Comparison of ENCODE assay signal across 21 cellular contexts in the genomic region with DNA sequence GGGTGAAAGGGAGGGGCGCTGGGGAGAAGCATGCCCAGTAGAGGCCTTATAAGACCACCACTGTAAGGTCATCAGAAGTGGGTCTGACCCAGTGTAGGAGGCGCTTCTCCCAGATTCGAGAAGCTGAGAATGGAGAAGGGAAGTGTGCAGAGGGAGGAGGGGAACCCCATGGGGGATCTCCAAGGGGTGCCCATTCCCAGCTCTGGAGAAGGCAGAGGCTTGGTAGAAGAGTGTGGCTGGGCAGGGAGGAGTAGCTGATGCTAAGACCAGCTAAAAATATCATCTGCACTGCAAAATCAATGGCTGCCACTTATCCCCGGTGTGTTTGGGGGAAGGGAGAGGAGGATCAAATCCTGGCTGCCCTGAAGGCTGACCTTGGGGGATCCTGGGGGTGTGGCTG.
"Had no signal": no experiment of that assay in that cellular context is flagged by ENCODE, and none has a peak within 500 bp of the region (broad histone marks: within the 10 kb centered on the region; RNA-seq: fewer than 3 reads in every experiment).

No MANE protein-coding gene starts in this region.

- DNase-seq: cortex of kidney; effector memory CD4-positive, alpha-beta T cell; foreskin melanocyte; heart left ventricle; hippocampal formation; natural killer cell; spleen; stimulated activated CD4-positive, alpha-beta T cell treated with anti-CD3 and anti-CD28 coated beads, Interleukin-15, amount 100 ng/mL, for 24 hours; stimulated activated CD4-positive, alpha-beta T cell treated with anti-CD3 and anti-CD28 coated beads, Interleukin-1b, Interleukin-23, amount 100 ng/mL, for 48 hours; stimulated activated CD4-positive, alpha-beta T cell treated with anti-CD3 and anti-CD28 coated beads, Interleukin-4, amount 100 ng/mL, for 24 hours; stimulated activated naive CD4-positive, alpha-beta T cell; stomach; transverse colon had no signal

- H3K27ac ChIP-seq: esophagus muscularis mucosa, heart left ventricle, neural progenitor cell, parathyroid adenoma, spleen, stomach, thoracic aorta, transverse colon had no signal

- H3K36me3 ChIP-seq: esophagus muscularis mucosa, neural progenitor cell, spleen, stomach, thoracic aorta, transverse colon had no signal

- H3K4me3 ChIP-seq: esophagus muscularis mucosa, heart left ventricle, neural progenitor cell, spleen, stomach, thoracic aorta, transverse colon had no signal

- H3K9me3 Mint-ChIP-seq: central memory CD8-positive, alpha-beta T cell; mesothelial cell of epicardium; natural killer cell; neural progenitor cell had no signal

- H3K4me3 Mint-ChIP-seq: central memory CD8-positive, alpha-beta T cell; mesothelial cell of epicardium; natural killer cell; neural progenitor cell had no signal

- H3K9me3 ChIP-seq: esophagus muscularis mucosa, heart left ventricle, spleen, stomach, thoracic aorta, transverse colon had no signal

- H3K36me3 Mint-ChIP-seq: mesothelial cell of epicardium, neural progenitor cell had no signal

- ATAC-seq: heart left ventricle, left lobe of liver, natural killer cell, sciatic nerve had no signal

- H3K27ac Mint-ChIP-seq: mesothelial cell of epicardium, natural killer cell, neural progenitor cell had no signal
